ENCODE assay signal across 2 cellular contexts in the genomic region with DNA sequence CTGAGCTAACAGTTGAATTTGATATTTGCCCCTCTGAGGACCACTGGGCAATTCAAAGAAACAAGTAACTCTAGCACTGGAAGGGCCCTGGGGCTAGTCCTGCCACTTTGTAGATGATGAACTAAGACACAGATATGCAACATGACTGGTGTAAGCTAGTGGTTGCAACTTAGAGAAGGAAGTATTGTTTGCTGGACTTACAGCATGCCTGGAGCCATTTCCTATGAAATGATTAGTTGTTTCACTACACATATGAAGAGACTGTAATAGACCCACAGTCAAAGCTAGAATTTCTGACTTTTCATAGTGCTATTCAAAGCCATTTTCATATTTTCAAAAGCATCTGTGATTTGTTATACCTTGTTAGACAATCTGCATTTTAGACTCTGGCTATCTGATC.
A peak's percentile ranks its signal among the peaks of the same experiment; 100 is the strongest.
TF ChIP-seq lines count a peak whose summit lies in the region.

No MANE protein-coding gene starts in this region.

TF ChIP-seq in GM12878, 131 proteins besides CTCF, POLR2A, EP300 and RAD21:
- peak; percentile 36; the same call in 1 of the 2 replicates for TF ChIP-seq RUNX3 (IDR thresholded peaks at IDR 0.05; ENCODE audit: low read length)
- TF ChIP-seq NBN (IDR thresholded peaks at IDR 0.05) = no peak
- no peak for TF ChIP-seq ZBTB4 (CRISPR knock-in tag; IDR thresholded peaks at IDR 0.05)
- peak; percentile 74 for TF ChIP-seq JUNB (IDR thresholded peaks at IDR 0.05)
- 0 out of 2 replicates have a peak, but pooled peaks have one; percentile 42 for TF ChIP-seq MEF2A (IDR thresholded peaks at IDR 0.05; ENCODE audit: insufficient read depth, low read depth, low read length)
- TF ChIP-seq, protein P1, sequence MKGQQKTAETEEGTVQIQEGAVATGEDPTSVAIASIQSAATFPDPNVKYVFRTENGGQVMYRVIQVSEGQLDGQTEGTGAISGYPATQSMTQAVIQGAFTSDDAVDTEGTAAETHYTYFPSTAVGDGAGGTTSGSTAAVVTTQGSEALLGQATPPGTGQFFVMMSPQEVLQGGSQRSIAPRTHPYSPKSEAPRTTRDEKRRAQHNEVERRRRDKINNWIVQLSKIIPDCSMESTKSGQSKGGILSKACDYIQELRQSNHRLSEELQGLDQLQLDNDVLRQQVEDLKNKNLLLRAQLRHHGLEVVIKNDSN (IDR thresholded peaks at IDR 0.05; ENCODE audit: borderline replicate concordance, extremely low read length, insufficient read depth, low read depth, low read length) = no peak
- TF ChIP-seq NFIC (IDR thresholded peaks at IDR 0.05; ENCODE audit: low read depth, low read length) = peak; percentile 36; the same call in 1 of the 2 replicates
- TF ChIP-seq ZNF217 (IDR thresholded peaks at IDR 0.05) = 0 out of 2 replicates have a peak, but pooled peaks have one; percentile 25

TF ChIP-seq in WTC11, 78 proteins besides CTCF, POLR2A, EP300 and RAD21:
- no peak for TF ChIP-seq GTF2I (CRISPR knock-in tag; conservative IDR thresholded peaks at IDR 0.05)
- no peak for TF ChIP-seq PRDM15 (CRISPR knock-in tag; IDR thresholded peaks at IDR 0.05)
- TF ChIP-seq TP53 (CRISPR knock-in tag; IDR thresholded peaks at IDR 0.05) = no peak
- TF ChIP-seq AFF4 (CRISPR knock-in tag; IDR thresholded peaks at IDR 0.05; ENCODE audit: borderline replicate concordance) = no peak
- TF ChIP-seq, protein P2, sequence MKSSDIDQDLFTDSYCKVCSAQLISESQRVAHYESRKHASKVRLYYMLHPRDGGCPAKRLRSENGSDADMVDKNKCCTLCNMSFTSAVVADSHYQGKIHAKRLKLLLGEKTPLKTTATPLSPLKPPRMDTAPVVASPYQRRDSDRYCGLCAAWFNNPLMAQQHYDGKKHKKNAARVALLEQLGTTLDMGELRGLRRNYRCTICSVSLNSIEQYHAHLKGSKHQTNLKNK (CRISPR knock-in tag; IDR thresholded peaks at IDR 0.05) = no peak
- TF ChIP-seq, protein P3, sequence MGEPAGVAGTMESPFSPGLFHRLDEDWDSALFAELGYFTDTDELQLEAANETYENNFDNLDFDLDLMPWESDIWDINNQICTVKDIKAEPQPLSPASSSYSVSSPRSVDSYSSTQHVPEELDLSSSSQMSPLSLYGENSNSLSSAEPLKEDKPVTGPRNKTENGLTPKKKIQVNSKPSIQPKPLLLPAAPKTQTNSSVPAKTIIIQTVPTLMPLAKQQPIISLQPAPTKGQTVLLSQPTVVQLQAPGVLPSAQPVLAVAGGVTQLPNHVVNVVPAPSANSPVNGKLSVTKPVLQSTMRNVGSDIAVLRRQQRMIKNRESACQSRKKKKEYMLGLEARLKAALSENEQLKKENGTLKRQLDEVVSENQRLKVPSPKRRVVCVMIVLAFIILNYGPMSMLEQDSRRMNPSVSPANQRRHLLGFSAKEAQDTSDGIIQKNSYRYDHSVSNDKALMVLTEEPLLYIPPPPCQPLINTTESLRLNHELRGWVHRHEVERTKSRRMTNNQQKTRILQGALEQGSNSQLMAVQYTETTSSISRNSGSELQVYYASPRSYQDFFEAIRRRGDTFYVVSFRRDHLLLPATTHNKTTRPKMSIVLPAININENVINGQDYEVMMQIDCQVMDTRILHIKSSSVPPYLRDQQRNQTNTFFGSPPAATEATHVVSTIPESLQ (CRISPR knock-in tag; IDR thresholded peaks at IDR 0.05) = no peak
- TF ChIP-seq, protein P4, sequence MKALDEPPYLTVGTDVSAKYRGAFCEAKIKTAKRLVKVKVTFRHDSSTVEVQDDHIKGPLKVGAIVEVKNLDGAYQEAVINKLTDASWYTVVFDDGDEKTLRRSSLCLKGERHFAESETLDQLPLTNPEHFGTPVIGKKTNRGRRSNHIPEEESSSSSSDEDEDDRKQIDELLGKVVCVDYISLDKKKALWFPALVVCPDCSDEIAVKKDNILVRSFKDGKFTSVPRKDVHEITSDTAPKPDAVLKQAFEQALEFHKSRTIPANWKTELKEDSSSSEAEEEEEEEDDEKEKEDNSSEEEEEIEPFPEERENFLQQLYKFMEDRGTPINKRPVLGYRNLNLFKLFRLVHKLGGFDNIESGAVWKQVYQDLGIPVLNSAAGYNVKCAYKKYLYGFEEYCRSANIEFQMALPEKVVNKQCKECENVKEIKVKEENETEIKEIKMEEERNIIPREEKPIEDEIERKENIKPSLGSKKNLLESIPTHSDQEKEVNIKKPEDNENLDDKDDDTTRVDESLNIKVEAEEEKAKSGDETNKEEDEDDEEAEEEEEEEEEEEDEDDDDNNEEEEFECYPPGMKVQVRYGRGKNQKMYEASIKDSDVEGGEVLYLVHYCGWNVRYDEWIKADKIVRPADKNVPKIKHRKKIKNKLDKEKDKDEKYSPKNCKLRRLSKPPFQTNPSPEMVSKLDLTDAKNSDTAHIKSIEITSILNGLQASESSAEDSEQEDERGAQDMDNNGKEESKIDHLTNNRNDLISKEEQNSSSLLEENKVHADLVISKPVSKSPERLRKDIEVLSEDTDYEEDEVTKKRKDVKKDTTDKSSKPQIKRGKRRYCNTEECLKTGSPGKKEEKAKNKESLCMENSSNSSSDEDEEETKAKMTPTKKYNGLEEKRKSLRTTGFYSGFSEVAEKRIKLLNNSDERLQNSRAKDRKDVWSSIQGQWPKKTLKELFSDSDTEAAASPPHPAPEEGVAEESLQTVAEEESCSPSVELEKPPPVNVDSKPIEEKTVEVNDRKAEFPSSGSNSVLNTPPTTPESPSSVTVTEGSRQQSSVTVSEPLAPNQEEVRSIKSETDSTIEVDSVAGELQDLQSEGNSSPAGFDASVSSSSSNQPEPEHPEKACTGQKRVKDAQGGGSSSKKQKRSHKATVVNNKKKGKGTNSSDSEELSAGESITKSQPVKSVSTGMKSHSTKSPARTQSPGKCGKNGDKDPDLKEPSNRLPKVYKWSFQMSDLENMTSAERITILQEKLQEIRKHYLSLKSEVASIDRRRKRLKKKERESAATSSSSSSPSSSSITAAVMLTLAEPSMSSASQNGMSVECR (CRISPR knock-in tag; IDR thresholded peaks at IDR 0.05; ENCODE audit: borderline replicate concordance) = no peak
- no peak for TF ChIP-seq ETV6 (CRISPR knock-in tag; IDR thresholded peaks at IDR 0.05)
- TF ChIP-seq NR2C2 (CRISPR knock-in tag; IDR thresholded peaks at IDR 0.05) = no peak
- no peak for TF ChIP-seq ERG (CRISPR knock-in tag; IDR thresholded peaks at IDR 0.05)
- no peak for TF ChIP-seq ELF4 (CRISPR knock-in tag; IDR thresholded peaks at IDR 0.05; ENCODE audit: low read depth)
- TF ChIP-seq ZBTB21 (CRISPR knock-in tag; IDR thresholded peaks at IDR 0.05; ENCODE audit: borderline replicate concordance) = no peak
- TF ChIP-seq CREM (CRISPR knock-in tag; IDR thresholded peaks at IDR 0.05) = no peak
- TF ChIP-seq, protein P5, sequence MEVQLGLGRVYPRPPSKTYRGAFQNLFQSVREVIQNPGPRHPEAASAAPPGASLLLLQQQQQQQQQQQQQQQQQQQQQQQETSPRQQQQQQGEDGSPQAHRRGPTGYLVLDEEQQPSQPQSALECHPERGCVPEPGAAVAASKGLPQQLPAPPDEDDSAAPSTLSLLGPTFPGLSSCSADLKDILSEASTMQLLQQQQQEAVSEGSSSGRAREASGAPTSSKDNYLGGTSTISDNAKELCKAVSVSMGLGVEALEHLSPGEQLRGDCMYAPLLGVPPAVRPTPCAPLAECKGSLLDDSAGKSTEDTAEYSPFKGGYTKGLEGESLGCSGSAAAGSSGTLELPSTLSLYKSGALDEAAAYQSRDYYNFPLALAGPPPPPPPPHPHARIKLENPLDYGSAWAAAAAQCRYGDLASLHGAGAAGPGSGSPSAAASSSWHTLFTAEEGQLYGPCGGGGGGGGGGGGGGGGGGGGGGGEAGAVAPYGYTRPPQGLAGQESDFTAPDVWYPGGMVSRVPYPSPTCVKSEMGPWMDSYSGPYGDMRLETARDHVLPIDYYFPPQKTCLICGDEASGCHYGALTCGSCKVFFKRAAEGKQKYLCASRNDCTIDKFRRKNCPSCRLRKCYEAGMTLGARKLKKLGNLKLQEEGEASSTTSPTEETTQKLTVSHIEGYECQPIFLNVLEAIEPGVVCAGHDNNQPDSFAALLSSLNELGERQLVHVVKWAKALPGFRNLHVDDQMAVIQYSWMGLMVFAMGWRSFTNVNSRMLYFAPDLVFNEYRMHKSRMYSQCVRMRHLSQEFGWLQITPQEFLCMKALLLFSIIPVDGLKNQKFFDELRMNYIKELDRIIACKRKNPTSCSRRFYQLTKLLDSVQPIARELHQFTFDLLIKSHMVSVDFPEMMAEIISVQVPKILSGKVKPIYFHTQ (CRISPR knock-in tag; IDR thresholded peaks at IDR 0.05) = no peak
- TF ChIP-seq ZNF232 (CRISPR knock-in tag; IDR thresholded peaks at IDR 0.05) = no peak
- TF ChIP-seq PRRX2 (CRISPR knock-in tag; IDR thresholded peaks at IDR 0.05) = no peak
- TF ChIP-seq EMX1 (CRISPR knock-in tag; IDR thresholded peaks at IDR 0.05) = no peak
- no peak for TF ChIP-seq CBFB (CRISPR knock-in tag; IDR thresholded peaks at IDR 0.05; ENCODE audit: low read depth)
- TF ChIP-seq NFATC4 (CRISPR knock-in tag; IDR thresholded peaks at IDR 0.05) = no peak
- TF ChIP-seq JUN (CRISPR knock-in tag; IDR thresholded peaks at IDR 0.05) = no peak
TF ChIP-seq in WTC11: peak in this region for 0.
